In genomic region chr6:112991912-112992311, GRCh38 we compare ENCODE assay signal across 22 cellular contexts.
DNase-seq lines count a peak whose midpoint lies in the region; ATAC-seq, FAIRE-seq and TF ChIP-seq lines count a peak whose summit lies in the region.
"Had no signal": no experiment of that assay in that cellular context is flagged by ENCODE, and none has a peak within 500 bp of the region (broad histone marks: within the 10 kb centered on the region; RNA-seq: fewer than 3 reads in every experiment).

No MANE protein-coding gene starts in this region.

- no peaks in the 10 kb centered on the region for H3K27me3 ChIP-seq in IMR-90 (ENCODE audit: control insufficient read depth, insufficient read depth, low read length)
- H3K27me3 ChIP-seq in K562 (ENCODE audit: control insufficient read depth in 2 of 2, insufficient read depth in 2 of 2, low read length in 2 of 2) = no peaks in the 10 kb centered on the region
- no peaks in the 10 kb centered on the region for H3K27me3 ChIP-seq in small intestine (ENCODE audit: control insufficient read depth in 2 of 2, insufficient read depth in 2 of 2, low read length in 2 of 2)
- no peaks in the 10 kb centered on the region for H3K27me3 ChIP-seq in mammary epithelial cell (ENCODE audit: insufficient read depth, low read length)
- no peaks in the 10 kb centered on the region for H3K27me3 ChIP-seq in right cardiac atrium (ENCODE audit: control insufficient read depth, insufficient read depth)
- H3K27me3 ChIP-seq: BLaER1 treated with 17β-estradiol and CSF1 and Interleukin-3, amounts not matched to agents 10 nM and 100 nM had no signal

- TF ChIP-seq CTCF in A549 (IDR thresholded peaks at IDR 0.05) (no peak), IMR-90 (conservative IDR thresholded peaks at IDR 0.05; ENCODE audit: low read depth, low read length) (no peak), K562 (IDR thresholded peaks at IDR 0.05 in 2 of 3, conservative IDR thresholded peaks at IDR 0.05 in 1 of 3; ENCODE audit: insufficient read depth in 2 of 3, low read depth in 1 of 3, low read length in 3 of 3) (no peak), mammary epithelial cell (conservative IDR thresholded peaks at IDR 0.05 in 1 of 2, IDR thresholded peaks at IDR 0.05 in 1 of 2; ENCODE audit: extremely low read depth in 1 of 2, insufficient read depth in 1 of 2, low read depth in 1 of 2, low read length in 2 of 2) (no peak)

- H2BK20ac ChIP-seq in IMR-90 (ENCODE audit: low read depth, low read length) = peak overlapping the region; percentile 37; the same call in 1 of the 2 replicates

- 89% methylated on average over 4 of the region's 4 CpGs for WGBS in A549 (ENCODE audit: missing lambda C conversion rate)
- WGBS in IMR-90 (ENCODE audit: extremely low coverage in 2 of 2, insufficient read length in 1 of 2), 2 experiments = 100% methylated on average over 2 of the region's 4 CpGs; no CpG with 5 or more reads in 1 of the 2 experiments
- WGBS in K562 (ENCODE audit: insufficient coverage, low coverage, missing lambda C conversion rate) = 87% methylated on average over 4 of the region's 4 CpGs
- 94 to 97% (median 96%) methylated on average over 4 of the region's 4 CpGs for WGBS in small intestine, 3 donors
- WGBS in mammary epithelial cell (ENCODE audit: low coverage, missing lambda C conversion rate) = 93% methylated on average over 4 of the region's 4 CpGs
- WGBS in right cardiac atrium = 98% methylated on average over 4 of the region's 4 CpGs

- no peaks in the 10 kb centered on the region for H3K36me3 ChIP-seq in IMR-90 (ENCODE audit: control insufficient read depth, insufficient read depth, low read length)
- no peaks in the 10 kb centered on the region for H3K36me3 ChIP-seq in K562 (ENCODE audit: control insufficient read depth, insufficient read depth, low read length)
- no peaks in the 10 kb centered on the region for H3K36me3 ChIP-seq in small intestine (ENCODE audit: control insufficient read depth in 2 of 2, insufficient read depth in 2 of 2, low read length in 2 of 2)
- no peaks in the 10 kb centered on the region for H3K36me3 ChIP-seq in mammary epithelial cell (ENCODE audit: insufficient read depth, low read length)
- H3K36me3 ChIP-seq: BLaER1 treated with 17β-estradiol and CSF1 and Interleukin-3, amounts not matched to agents 10 nM and 100 nM had no signal

- H3K4ac ChIP-seq in IMR-90 (ENCODE audit: low read depth, low read length) = no peak overlapping the region

- no peak overlapping the region for H4K5ac ChIP-seq in IMR-90 (ENCODE audit: low read depth, low read length)

- no peak overlapping the region for H3K14ac ChIP-seq in IMR-90 (replicated peaks; ENCODE audit: low read depth, low read length)

- dilution Hi-C loops in IMR-90 (cut with HindIII; ENCODE audit: low sequenced_read_pairs, unreplicated experiment) = no loop called here
- dilution Hi-C loops in mammary epithelial cell (cut with HindIII; ENCODE audit: low sequenced_read_pairs) = no loop called here

- intact Hi-C loops in IMR-90 (cut with micrococcal nuclease) = no loop called here
- intact Hi-C loops in K562 (cut with micrococcal nuclease) = no loop called here
- intact Hi-C loops in mammary epithelial cell (cut with micrococcal nuclease) = no loop called here
- intact Hi-C loops in right cardiac atrium (cut with DNase I) = no loop called here

- no peak overlapping the region for H2BK120ac ChIP-seq in IMR-90 (ENCODE audit: low read depth, low read length)

- no peak overlapping the region for H3K27ac ChIP-seq in A549
- H3K27ac ChIP-seq in IMR-90 (ENCODE audit: insufficient read depth, low read length) = no peak overlapping the region
- no peak overlapping the region for H3K27ac ChIP-seq in K562 (ENCODE audit: extremely low read depth, low read depth, low read length)
- no peak overlapping the region for H3K27ac ChIP-seq in small intestine (ENCODE audit: low read depth in 1 of 2, low read length in 1 of 2)
- H3K27ac ChIP-seq in mammary epithelial cell (ENCODE audit: insufficient read depth, low read depth, low read length) = no peak overlapping the region
- H3K27ac ChIP-seq in right cardiac atrium (ENCODE audit: low read length) = no peak overlapping the region
- H3K27ac ChIP-seq: BLaER1 treated with 17β-estradiol and CSF1 and Interleukin-3, amounts not matched to agents 10 nM and 100 nM; C4-2B had no signal

- no peak for ATAC-seq in A549
- ATAC-seq in IMR-90 (ENCODE audit: low read depth) = no peak
- ATAC-seq in K562 = no peak
- no peak for ATAC-seq in right cardiac atrium
- ATAC-seq: CD8-positive, alpha-beta T cell; GM12878 had no signal

- H3K9me3 ChIP-seq in A549 (no peaks in the 10 kb centered on the region), IMR-90 (ENCODE audit: control insufficient read depth, insufficient read depth, low read length) (no peaks in the 10 kb centered on the region), K562 (replicated peaks; ENCODE audit: control insufficient read depth, insufficient read depth, low read depth, low read length) (no peaks in the 10 kb centered on the region), small intestine (ENCODE audit: control insufficient read depth, low read depth) (no peaks in the 10 kb centered on the region), mammary epithelial cell (replicated peaks; ENCODE audit: insufficient read depth, low read length) (no peaks in the 10 kb centered on the region), right cardiac atrium (ENCODE audit: control insufficient read depth, low read length) (no peaks in the 10 kb centered on the region)
- H3K9me3 ChIP-seq: Caco-2 had no signal

- H4K20me1 ChIP-seq in IMR-90 (ENCODE audit: insufficient read depth, low read length) (no peaks in the 10 kb centered on the region), K562 (replicated peaks; ENCODE audit: control insufficient read depth, insufficient read depth, low read length) (no peaks in the 10 kb centered on the region), mammary epithelial cell (ENCODE audit: insufficient read depth, low read length) (no peaks in the 10 kb centered on the region)
- H4K20me1 ChIP-seq: BLaER1 treated with 17β-estradiol and CSF1 and Interleukin-3, amounts not matched to agents 10 nM and 100 nM had no signal

- BruUV-seq in IMR-90 (replicated peaks; lab: Mats Ljungman, UMichigan) (no TSS peak), K562 (replicated peaks; lab: Mats Ljungman, UMichigan) (no TSS peak), mammary epithelial cell (replicated peaks; lab: Mats Ljungman, UMichigan) (no TSS peak)

- H3K9ac ChIP-seq in IMR-90 (ENCODE audit: low read depth, low read length) (no peak overlapping the region), K562 (ENCODE audit: insufficient read depth in 1 of 2, low read depth in 2 of 2, low read length in 2 of 2) (no peak overlapping the region), mammary epithelial cell (ENCODE audit: insufficient read depth, low read length) (no peak overlapping the region)
- H3K9ac ChIP-seq: BLaER1 treated with 17β-estradiol and CSF1 and Interleukin-3, amounts not matched to agents 10 nM and 100 nM had no signal

- H2AK9ac ChIP-seq in IMR-90 (replicated peaks; ENCODE audit: low read depth, low read length, poor library complexity) = no peak overlapping the region

- CTCF ChIA-PET in A549 (lab: Yijun Ruan, JAX) = no interaction called here
- CTCF ChIA-PET in IMR-90 (lab: Yijun Ruan, JAX) = no interaction called here
- CTCF ChIA-PET in K562 (lab: Yijun Ruan, JAX; ENCODE audit: low intra/inter-chr PET ratio) = no interaction called here
- CTCF ChIA-PET in mammary epithelial cell (lab: Charles Lee; ENCODE audit: low non-redundant PET) = no interaction called here

- in situ Hi-C loops in IMR-90 (cut with MboI; ENCODE audit: low sequenced_read_pairs) = no loop called here
- in situ Hi-C loops in K562 (cut with MboI) = no loop called here
- in situ Hi-C loops in mammary epithelial cell (cut with MboI; ENCODE audit: low sequenced_read_pairs in 2 of 2) = no loop called here

- H3K4me1 ChIP-seq in A549 (no peaks in the 10 kb centered on the region), IMR-90 (ENCODE audit: control insufficient read depth, insufficient read depth, low read length) (no peaks in the 10 kb centered on the region), K562 (replicated peaks in 1 of 2; ENCODE audit: control insufficient read depth in 2 of 2, insufficient read depth in 2 of 2, low read length in 2 of 2) (no peaks in the 10 kb centered on the region), small intestine (ENCODE audit: control insufficient read depth in 2 of 2, insufficient read depth in 1 of 2, low read depth in 1 of 2, low read length in 1 of 2) (no peaks in the 10 kb centered on the region), mammary epithelial cell (ENCODE audit: insufficient read depth, low read length) (no peaks in the 10 kb centered on the region), right cardiac atrium (ENCODE audit: control insufficient read depth, insufficient read depth, low read length) (no peaks in the 10 kb centered on the region)
- H3K4me1 ChIP-seq: BLaER1 treated with 17β-estradiol and CSF1 and Interleukin-3, amounts not matched to agents 10 nM and 100 nM; Caco-2 had no signal

- H4K91ac ChIP-seq in IMR-90 (ENCODE audit: insufficient read depth, low read depth, low read length) = no peak overlapping the region

- FAIRE-seq in A549 (lab: Jason Lieb, UNC) = no peak
- no peak for FAIRE-seq in K562 (lab: Jason Lieb, UNC)
- FAIRE-seq in small intestine (lab: Jason Lieb, UNC) = peak; percentile 5
- FAIRE-seq: A204.1, D721Med, GM12878, GM12892, GM18507 had no signal

- POLR2A ChIA-PET in A549 (lab: Yijun Ruan, JAX) (no interaction called here), IMR-90 (lab: Charles Lee; ENCODE audit: unreplicated experiment) (no interaction called here), K562 (lab: Yijun Ruan, JAX) (no interaction called here)

- H2AK5ac ChIP-seq in IMR-90 (ENCODE audit: low read depth, low read length) = no peak overlapping the region

- TF ChIP-seq POLR2A in A549 (IDR thresholded peaks at IDR 0.05; ENCODE audit: low read length) (no peak), IMR-90 (IDR thresholded peaks at IDR 0.05; ENCODE audit: low read depth, low read length) (no peak), K562 (conservative IDR thresholded peaks at IDR 0.05) (no peak)

- no peak overlapping the region for H2BK5ac ChIP-seq in IMR-90 (ENCODE audit: low read depth, low read length, poor library complexity, severe bottlenecking)

- H4K8ac ChIP-seq in IMR-90 (ENCODE audit: low read depth in 2 of 2, low read length in 2 of 2) = no peak overlapping the region

- no peaks in the 10 kb centered on the region for H3K79me2 ChIP-seq in K562 (ENCODE audit: control insufficient read depth, insufficient read depth, low read length)
- H3K79me2 ChIP-seq in mammary epithelial cell (ENCODE audit: insufficient read depth, low read length) = no peaks in the 10 kb centered on the region

- DNase-seq in A549 (ENCODE audit: low read depth in 1 of 2, low spot score in 1 of 2) = no peak
- DNase-seq in IMR-90 = no peak
- no peak for DNase-seq in K562 (ENCODE audit: extremely low read depth in 1 of 4, low spot score in 3 of 4)
- no peak for DNase-seq in small intestine
- no peak for DNase-seq in mammary epithelial cell
- DNase-seq in right cardiac atrium = no peak
- no peak for DNase-seq in iPS-NIHi7 (ENCODE audit: extremely low spot score)
- DNase-seq: 8988T; AML-193; Caco-2; Calu3; CD4-positive, alpha-beta T cell; CD8-positive, alpha-beta T cell; DMS79 treated with DMSO at 0.1 percent for 48 hours; GF-D8 had no signal

- no peak overlapping the region for H3K18ac ChIP-seq in IMR-90 (ENCODE audit: low read depth, low read length)

- H2BK15ac ChIP-seq in IMR-90 (ENCODE audit: low read depth, low read length) = no peak overlapping the region

- H3K23ac ChIP-seq in IMR-90 (ENCODE audit: low read depth, low read length) = no peak overlapping the region

- H3K9me1 ChIP-seq in IMR-90 (ENCODE audit: insufficient read depth, low read length) = no peaks in the 10 kb centered on the region
- no peaks in the 10 kb centered on the region for H3K9me1 ChIP-seq in K562 (ENCODE audit: control insufficient read depth, insufficient read depth, low read length)

- TF ChIP-seq EP300 in A549 (IDR thresholded peaks at IDR 0.05) (no peak), K562 (IDR thresholded peaks at IDR 0.05; ENCODE audit: low read length) (no peak)

- no peak overlapping the region for H3K4me2 ChIP-seq in A549
- H3K4me2 ChIP-seq in IMR-90 (ENCODE audit: low read depth, low read length) = no peak overlapping the region
- H3K4me2 ChIP-seq in K562 (ENCODE audit: insufficient read depth, low read length) = no peak overlapping the region
- no peak overlapping the region for H3K4me2 ChIP-seq in mammary epithelial cell (ENCODE audit: insufficient read depth, low read depth, low read length)
- H3K4me2 ChIP-seq: BLaER1 treated with 17β-estradiol and CSF1 and Interleukin-3, amounts not matched to agents 10 nM and 100 nM had no signal

- no peak for TF ChIP-seq RAD21 in A549 (conservative IDR thresholded peaks at IDR 0.05 in 1 of 2, IDR thresholded peaks at IDR 0.05 in 1 of 2)
- no peak for TF ChIP-seq RAD21 in IMR-90 (IDR thresholded peaks at IDR 0.05; ENCODE audit: low read length)
- TF ChIP-seq RAD21 in K562 (CRISPR knock-in tag; conservative IDR thresholded peaks at IDR 0.05 in 1 of 2, IDR thresholded peaks at IDR 0.05 in 1 of 2) = no peak

- H3K4me3 ChIP-seq in A549 (no peak overlapping the region), IMR-90 (ENCODE audit: insufficient read depth, low read depth, low read length) (no peak overlapping the region), K562 (no peak overlapping the region), small intestine (ENCODE audit: low read depth in 1 of 2, low read length in 2 of 2) (no peak overlapping the region), mammary epithelial cell (replicated peaks in 1 of 3; ENCODE audit: insufficient read depth in 1 of 3, low read depth in 2 of 3, low read length in 3 of 3) (no peak overlapping the region), right cardiac atrium (ENCODE audit: low read length) (no peak overlapping the region)
- H3K4me3 ChIP-seq: BLaER1 treated with 17β-estradiol and CSF1 and Interleukin-3, amounts not matched to agents 10 nM and 100 nM; GM12878 had no signal

- no peak overlapping the region for H2AFZ ChIP-seq in IMR-90 (replicated peaks; ENCODE audit: low read length, poor library complexity)
- H2AFZ ChIP-seq in K562 (ENCODE audit: low read depth, low read length) = no peak overlapping the region
- no peak overlapping the region for H2AFZ ChIP-seq in mammary epithelial cell (ENCODE audit: low read depth, low read length)

- no peak overlapping the region for H3K56ac ChIP-seq in IMR-90 (ENCODE audit: extremely low read depth, insufficient read depth, low read length)

- no peaks in the 10 kb centered on the region for H3K79me1 ChIP-seq in IMR-90 (ENCODE audit: low read depth in 1 of 2, low read length in 2 of 2)

Comparison
In these comparisons a context has a peak if more than half of its experiments do, and no peak if none do; other contexts are left out.
1. Of the 35 proteins assayed by ChIP-seq in both K562 and A549: peak only in K562: none; only in A549: none; in both: MAFK; in neither: 34.